6 cellular contexts compared by ENCODE assay signal in the genomic region with DNA sequence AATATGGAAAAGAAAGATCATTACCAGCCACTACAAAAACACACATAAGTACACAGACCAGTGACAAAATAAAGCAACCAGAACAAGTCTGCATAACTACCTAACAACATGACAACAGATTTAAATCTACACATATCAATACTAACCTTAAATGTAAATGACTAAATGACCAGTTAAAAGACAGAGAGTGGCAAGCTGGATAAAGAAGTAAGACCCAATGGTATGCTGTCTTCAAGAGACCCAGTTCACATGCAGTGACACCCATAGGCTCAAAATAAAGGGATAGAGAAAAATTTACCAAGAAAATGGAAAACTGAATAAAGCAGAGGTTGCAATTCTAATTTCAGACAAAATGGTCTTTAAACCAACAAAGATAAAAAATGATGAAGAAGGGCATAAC.
"Had no signal": no experiment of that assay in that cellular context is flagged by ENCODE, and none has a peak within 500 bp of the region (broad histone marks: within the 10 kb centered on the region; RNA-seq: fewer than 3 reads in every experiment).

No MANE protein-coding gene starts in this region.

- H3K27ac ChIP-seq: HL-60, KMS-11 had no signal

- DNase-seq: IMR-90, KBM-7, KG1 had no signal

- H3K4me3 ChIP-seq: K562 had no signal
